ENCODE assay signal across 24 cellular contexts in the genomic region with DNA sequence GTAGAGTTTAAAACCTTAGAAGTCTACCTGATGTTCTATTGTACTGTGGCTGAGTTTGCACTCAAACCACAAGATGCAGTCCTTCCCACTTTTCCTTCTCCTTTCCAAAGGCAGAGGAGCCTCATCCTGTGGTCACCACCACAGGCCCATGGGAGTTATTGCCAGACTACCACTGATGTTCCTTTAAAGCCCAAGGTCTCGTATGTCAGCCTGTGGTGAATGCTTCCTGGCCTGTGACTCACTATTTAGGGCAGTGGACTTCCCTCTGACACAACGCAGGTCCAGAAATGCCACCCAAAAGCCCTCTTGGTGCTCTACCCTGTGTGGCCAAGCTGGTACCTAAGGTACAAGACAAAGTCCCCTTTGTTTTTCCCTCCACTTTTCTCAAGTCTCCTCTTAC. TPM values are rescaled to one million over a fixed set of nuclear protein-coding genes. Genes with fewer than 3 reads are reported as not detected.
DNase-seq lines count a peak whose midpoint lies in the region; ATAC-seq, FAIRE-seq and TF ChIP-seq lines count a peak whose summit lies in the region.
"Had no signal": no experiment of that assay in that cellular context is flagged by ENCODE, and none has a peak within 500 bp of the region (broad histone marks: within the 10 kb centered on the region; RNA-seq: fewer than 3 reads in every experiment).

No MANE protein-coding gene starts in this region.

- CTCF ChIA-PET in CD8-positive, alpha-beta T cell (lab: Charles Lee), result no interaction called here
- CTCF ChIA-PET in Caco-2 (lab: Charles Lee), result no interaction called here

- no peaks in the 10 kb centered on the region for H3K79me2 ChIP-seq in osteoblast (ENCODE audit: insufficient read depth, low read length)

- no peak overlapping the region for H3K4me3 ChIP-seq in choroid plexus epithelial cell (ENCODE audit: low read depth, low read length)
- H3K4me3 ChIP-seq in osteoblast (ENCODE audit: insufficient read depth, low read length), result no peak overlapping the region
- H3K4me3 ChIP-seq in CD8-positive, alpha-beta T cell (ENCODE audit: low read depth, low read length), result no peak overlapping the region
- H3K4me3 ChIP-seq in Caco-2 (ENCODE audit: low read depth, low read length), result no peak overlapping the region
- H3K4me3 ChIP-seq: gastrocnemius medialis, prostate gland, tibial nerve had no signal

- peak; percentile 55 for DNase-seq in EL
- DNase-seq in MV-4-11 (lab: John Stamatoyannopoulos, UW), result peak; percentile 64
- DNase-seq in choroid plexus epithelial cell (ENCODE audit: low read depth), result peak; percentile 26
- DNase-seq in osteoblast (ENCODE audit: insufficient read length, low spot score, missing footprints), result no peak
- DNase-seq in CD8-positive, alpha-beta T cell, result no peak
- no peak for DNase-seq in HTR-8/SVneo (ENCODE audit: insufficient read length, low spot score)
- DNase-seq in Caco-2, result no peak
- DNase-seq: activated CD8-positive, alpha-beta memory T cell treated with anti-CD3 and anti-CD28 coated beads, Interleukin-2, amount 50 U/mL, for 48 hours; activated effector memory CD4-positive, alpha-beta T cell treated with anti-CD3 and anti-CD28 coated beads, Interleukin-2, amount 50 U/mL, for 16 hours; caudate nucleus; COR-L47; gastrocnemius medialis; NCI-H187 treated with DMSO at 0.1 percent for 48 hours; NCI-H226; nephron progenitor cell; small intestine; stimulated activated CD4-positive, alpha-beta T cell treated with anti-CD3 and anti-CD28 coated beads, Interleukin-2, amount 100 ng/mL, for 48 hours; stimulated activated naive CD8-positive, alpha-beta T cell treated with anti-CD3 and anti-CD28 coated beads, Interleukin-15, Interleukin-2, amounts not matched to agents 100 U/mL and 50 U/mL, for 24 hours; T-helper 17 cell had no signal

- no peak overlapping the region for H3K27ac Mint-ChIP-seq in CD8-positive, alpha-beta T cell
- no peak overlapping the region for H3K27ac Mint-ChIP-seq in Caco-2 (ENCODE audit: unreplicated experiment)
- H3K27ac Mint-ChIP-seq: mesothelial cell of epicardium, nephron progenitor cell, T-helper 17 cell had no signal

- H3K36me3 ChIP-seq in osteoblast (ENCODE audit: insufficient read depth, low read length) (no peaks in the 10 kb centered on the region), Caco-2 (ENCODE audit: control insufficient read depth, insufficient read depth, low read length) (no peaks in the 10 kb centered on the region)
- no peaks in the 10 kb centered on the region for H3K36me3 ChIP-seq in CD8-positive, alpha-beta T cell (ENCODE audit: insufficient read depth, low read length)
- H3K36me3 ChIP-seq: gastrocnemius medialis, prostate gland, tibial nerve had no signal

- no peak overlapping the region for H3K4me2 ChIP-seq in osteoblast (ENCODE audit: insufficient read depth, low read length)

- no peaks in the 10 kb centered on the region for H3K36me3 Mint-ChIP-seq in CD8-positive, alpha-beta T cell
- no peaks in the 10 kb centered on the region for H3K36me3 Mint-ChIP-seq in Caco-2 (ENCODE audit: insufficient read depth, unreplicated experiment)

- no peak for FAIRE-seq in HTR-8/SVneo (lab: Jason Lieb, UNC)
- FAIRE-seq: GM18507, small intestine had no signal

- H3K9me3 Mint-ChIP-seq in CD8-positive, alpha-beta T cell, result no peaks in the 10 kb centered on the region
- no peaks in the 10 kb centered on the region for H3K9me3 Mint-ChIP-seq in Caco-2 (ENCODE audit: unreplicated experiment)

- ATAC-seq in CD8-positive, alpha-beta T cell, result no peak
- ATAC-seq in SK-N-SH treated with all-trans-retinoic acid at 6 μM for 48 hours, result no peak
- ATAC-seq: gastrocnemius medialis; stimulated activated naive CD8-positive, alpha-beta T cell treated with anti-CD3 and anti-CD28 coated beads, Interleukin-15, Interleukin-2, amounts not matched to agents 100 U/mL and 50 U/mL, for 24 hours; T-helper 17 cell had no signal

- peak overlapping the region; percentile 6 for H2AFZ ChIP-seq in osteoblast (ENCODE audit: low read length)

- no peak for TF ChIP-seq CTCF in choroid plexus epithelial cell (conservative IDR thresholded peaks at IDR 0.05; ENCODE audit: low read depth, low read length)
- TF ChIP-seq CTCF in osteoblast (IDR thresholded peaks at IDR 0.05; ENCODE audit: extremely low read depth, low read depth, low read length), result no peak
- no peak for TF ChIP-seq CTCF in CD8-positive, alpha-beta T cell (IDR thresholded peaks at IDR 0.05)
- no peak for TF ChIP-seq CTCF in Caco-2 (IDR thresholded peaks at IDR 0.05; ENCODE audit: insufficient read depth in 1 of 2, low read depth in 1 of 2, low read length in 1 of 2, severe bottlenecking in 1 of 2, unreplicated experiment in 1 of 2)

- no peaks in the 10 kb centered on the region for H3K4me1 Mint-ChIP-seq in CD8-positive, alpha-beta T cell (ENCODE audit: low read depth)
- no peaks in the 10 kb centered on the region for H3K4me1 Mint-ChIP-seq in Caco-2 (ENCODE audit: low read depth, unreplicated experiment)
- H3K4me1 Mint-ChIP-seq: mesothelial cell of epicardium, T-helper 17 cell had no signal

- no TSS peak for BruUV-seq in Caco-2 (replicated peaks; lab: Mats Ljungman, UMichigan)

- intact Hi-C loops in CD8-positive, alpha-beta T cell (cut with DNase I, micrococcal nuclease), result no loop called here
- intact Hi-C loops in Caco-2 (cut with micrococcal nuclease; ENCODE audit: unreplicated experiment), result no loop called here

- H3K27ac ChIP-seq in osteoblast (ENCODE audit: low read depth, low read length), result no peak overlapping the region
- H3K27ac ChIP-seq in CD8-positive, alpha-beta T cell (ENCODE audit: low read depth, low read length), result no peak overlapping the region
- H3K27ac ChIP-seq: gastrocnemius medialis, prostate gland, tibial nerve had no signal

- no peak overlapping the region for H3K4me3 Mint-ChIP-seq in CD8-positive, alpha-beta T cell
- H3K4me3 Mint-ChIP-seq in Caco-2 (ENCODE audit: unreplicated experiment), result no peak overlapping the region
- H3K4me3 Mint-ChIP-seq: mesothelial cell of epicardium, nephron progenitor cell, T-helper 17 cell had no signal

- H3K4me1 ChIP-seq in osteoblast (ENCODE audit: insufficient read depth, low read length) (no peaks in the 10 kb centered on the region), Caco-2 (no peaks in the 10 kb centered on the region)
- no peaks in the 10 kb centered on the region for H3K4me1 ChIP-seq in CD8-positive, alpha-beta T cell (ENCODE audit: insufficient read depth, low read length)
- H3K4me1 ChIP-seq: gastrocnemius medialis, prostate gland, tibial nerve had no signal

- POLR2A ChIA-PET in CD8-positive, alpha-beta T cell (lab: Charles Lee), result no interaction called here
- POLR2A ChIA-PET in Caco-2 (lab: Charles Lee), result no interaction called here

- H3K27me3 ChIP-seq in osteoblast (ENCODE audit: insufficient read depth, low read length), result no peaks in the 10 kb centered on the region
- no peaks in the 10 kb centered on the region for H3K27me3 ChIP-seq in CD8-positive, alpha-beta T cell (ENCODE audit: insufficient read depth, low read length)
- H3K27me3 ChIP-seq in Caco-2 (replicated peaks; ENCODE audit: control insufficient read depth, insufficient read depth, low read length), result no peaks in the 10 kb centered on the region
- H3K27me3 ChIP-seq: gastrocnemius medialis, tibial nerve had no signal

- no peaks in the 10 kb centered on the region for H3K9me3 ChIP-seq in osteoblast (ENCODE audit: low read depth, low read length)
- no peaks in the 10 kb centered on the region for H3K9me3 ChIP-seq in CD8-positive, alpha-beta T cell (ENCODE audit: low read length)
- H3K9me3 ChIP-seq in Caco-2, result no peaks in the 10 kb centered on the region
- H3K9me3 ChIP-seq: gastrocnemius medialis, prostate gland had no signal

- peaks cover 18% of the 10 kb centered on the region for H3K27me3 Mint-ChIP-seq in CD8-positive, alpha-beta T cell (ENCODE audit: low read depth)
- no peaks in the 10 kb centered on the region for H3K27me3 Mint-ChIP-seq in Caco-2 (ENCODE audit: insufficient read depth, unreplicated experiment)

- no peaks in the 10 kb centered on the region for H4K20me1 ChIP-seq in osteoblast (ENCODE audit: insufficient read depth, low read length)

TF ChIP-seq in SK-N-SH treated with all-trans-retinoic acid at 6 μM for 48 hours, 23 proteins besides CTCF, POLR2A, EP300 and RAD21 (continues in another document):
- TF ChIP-seq ARNTL (CRISPR knock-in tag; IDR thresholded peaks at IDR 0.05; ENCODE audit: borderline replicate concordance, low read depth) (no peak), ZNF565 (CRISPR knock-in tag; conservative IDR thresholded peaks at IDR 0.05; ENCODE audit: low read depth) (no peak), ZFP30 (CRISPR knock-in tag; IDR thresholded peaks at IDR 0.05) (no peak), GLIS3 (CRISPR knock-in tag; IDR thresholded peaks at IDR 0.05) (no peak), RARB (CRISPR knock-in tag; IDR thresholded peaks at IDR 0.05) (no peak), ZFP3 (CRISPR knock-in tag; IDR thresholded peaks at IDR 0.05) (no peak), ZNF70 (CRISPR knock-in tag; IDR thresholded peaks at IDR 0.05) (no peak), TOX (CRISPR knock-in tag; IDR thresholded peaks at IDR 0.05; ENCODE audit: borderline replicate concordance) (no peak)
- TF ChIP-seq, protein P1, sequence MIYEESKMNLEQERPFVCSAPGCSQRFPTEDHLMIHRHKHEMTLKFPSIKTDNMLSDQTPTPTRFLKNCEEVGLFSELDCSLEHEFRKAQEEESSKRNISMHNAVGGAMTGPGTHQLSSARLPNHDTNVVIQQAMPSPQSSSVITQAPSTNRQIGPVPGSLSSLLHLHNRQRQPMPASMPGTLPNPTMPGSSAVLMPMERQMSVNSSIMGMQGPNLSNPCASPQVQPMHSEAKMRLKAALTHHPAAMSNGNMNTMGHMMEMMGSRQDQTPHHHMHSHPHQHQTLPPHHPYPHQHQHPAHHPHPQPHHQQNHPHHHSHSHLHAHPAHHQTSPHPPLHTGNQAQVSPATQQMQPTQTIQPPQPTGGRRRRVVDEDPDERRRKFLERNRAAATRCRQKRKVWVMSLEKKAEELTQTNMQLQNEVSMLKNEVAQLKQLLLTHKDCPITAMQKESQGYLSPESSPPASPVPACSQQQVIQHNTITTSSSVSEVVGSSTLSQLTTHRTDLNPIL (CRISPR knock-in tag; IDR thresholded peaks at IDR 0.05; ENCODE audit: low read depth), result no peak

RNA-seq across cellular contexts. Expression of a gene that starts 14.8 kb away (rescaled TPM):
- total RNA-seq in osteoblast (24.2 and 26.2 TPM in 2 replicates), Caco-2 (2022) (38.0 and 38.2 TPM in 2 replicates)
- under 1 TPM in 1 of 2 experiments, not detected in 1; 0.19 TPM for total RNA-seq in CD8-positive, alpha-beta T cell

Comparison
In these comparisons a context has a peak if more than half of its experiments do, and no peak if none do; other contexts are left out.
1. DNase-seq: peak in EL (single experiment), MV-4-11 (single experiment) and choroid plexus epithelial cell (single experiment); none in osteoblast (single experiment), CD8-positive, alpha-beta T cell (0 of 7), HTR-8/SVneo (single experiment) and Caco-2 (0 of 2).
2. RNA of a gene that starts 14.8 kb away (total RNA-seq): 38.0 to 38.2 TPM in Caco-2 and 24.2 to 26.2 TPM in osteoblast; 0.19 TPM in CD8-positive, alpha-beta T cell; every median in the first group is over 10 times any median in the second.